ENCODE assay signal across 9 cellular contexts in the genomic region with DNA sequence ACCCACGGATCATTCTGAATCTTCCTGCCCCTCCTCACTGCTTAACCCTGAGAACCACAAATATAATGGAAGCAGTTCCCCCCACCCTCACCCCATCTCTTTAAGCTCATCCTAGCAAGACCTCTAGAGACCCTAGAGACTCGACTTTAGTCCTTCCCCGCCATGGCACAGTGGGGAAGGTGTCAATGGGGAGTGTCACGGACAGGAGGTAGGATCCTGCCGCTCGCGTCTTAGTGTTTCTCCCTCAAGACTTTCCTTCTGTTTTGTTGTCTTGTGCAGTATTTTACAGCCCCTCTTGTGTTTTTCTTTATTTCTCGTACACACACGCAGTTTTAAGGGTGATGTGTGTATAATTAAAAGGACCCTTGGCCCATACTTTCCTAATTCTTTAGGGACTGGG. TPM values are rescaled to one million over a fixed set of nuclear protein-coding genes. Genes with fewer than 3 reads are reported as not detected.
DNase-seq lines count a peak whose midpoint lies in the region; ATAC-seq and TF ChIP-seq lines count a peak whose summit lies in the region.
"Had no signal": no experiment of that assay in that cellular context is flagged by ENCODE, and none has a peak within 500 bp of the region (broad histone marks: within the 10 kb centered on the region; RNA-seq: fewer than 3 reads in every experiment).

No MANE protein-coding gene starts in this region.

- no peaks in the 10 kb centered on the region for H3F3A ChIP-seq in PC-3 (ENCODE audit: low read length, unreplicated experiment)

- H3K36me3 Mint-ChIP-seq in CD4-positive, alpha-beta T cell (ENCODE audit: low read depth) = peaks cover 75% of the 10 kb centered on the region
- H3K36me3 Mint-ChIP-seq in endothelial cell (ENCODE audit: low read depth, unreplicated experiment) = peaks cover 23% of the 10 kb centered on the region

- H3K4me1 ChIP-seq in PC-3 (ENCODE audit: insufficient read depth, low read length) = peaks cover 14% of the 10 kb centered on the region
- peaks cover 9% of the 10 kb centered on the region for H3K4me1 ChIP-seq in osteoblast (ENCODE audit: insufficient read depth, low read length)

- H3K79me2 ChIP-seq in PC-3 (ENCODE audit: low read length) (peaks cover 22% of the 10 kb centered on the region), osteoblast (ENCODE audit: insufficient read depth, low read length) (peaks cover 23% of the 10 kb centered on the region)

- no peak for TF ChIP-seq CTCF in CD4-positive, alpha-beta T cell (IDR thresholded peaks at IDR 0.05)
- TF ChIP-seq CTCF in PC-3 (conservative IDR thresholded peaks at IDR 0.05; ENCODE audit: low read depth, low read length) (no peak), endothelial cell (IDR thresholded peaks at IDR 0.05; ENCODE audit: unreplicated experiment) (no peak), osteoblast (IDR thresholded peaks at IDR 0.05; ENCODE audit: extremely low read depth, low read depth, low read length) (no peak)

- H3K27me3 ChIP-seq in CD4-positive, alpha-beta T cell (ENCODE audit: control insufficient read depth, insufficient read depth, low read length) = no peaks in the 10 kb centered on the region
- no peaks in the 10 kb centered on the region for H3K27me3 ChIP-seq in PC-3 (ENCODE audit: low read length)
- H3K27me3 ChIP-seq in osteoblast (ENCODE audit: insufficient read depth, low read length) = no peaks in the 10 kb centered on the region

- H3K4me2 ChIP-seq in PC-3 (ENCODE audit: low read length) (peak overlapping the region; percentile 95), osteoblast (ENCODE audit: insufficient read depth, low read length) (peak overlapping the region; percentile 86)

- POLR2A ChIA-PET in CD4-positive, alpha-beta T cell (lab: Charles Lee) = interaction anchor here (0.7 to 2.8 kb wide), 31 partner anchors 8 to 355 kb away, joined by 3 to 46 read pairs (median 6); partner anchors contain the start of genes ARHGEF2, GON4L, KHDC4 and SEMA4A
- POLR2A ChIA-PET in PC-3 (lab: Charles Lee; ENCODE audit: unreplicated experiment) = no interaction called here

- H4K20me1 ChIP-seq in PC-3 (ENCODE audit: low read length) (no peaks in the 10 kb centered on the region), osteoblast (ENCODE audit: insufficient read depth, low read length) (no peaks in the 10 kb centered on the region)

- H2AFZ ChIP-seq in PC-3 (ENCODE audit: low read length) (peak overlapping the region; percentile 88), osteoblast (ENCODE audit: low read length) (peak overlapping the region; percentile 66)

- H3K36me3 ChIP-seq in PC-3 (ENCODE audit: low read depth, low read length) (peaks cover 19% of the 10 kb centered on the region), osteoblast (ENCODE audit: insufficient read depth, low read length) (peaks cover 27% of the 10 kb centered on the region)

- no peak for ATAC-seq in CD4-positive, alpha-beta T cell (ENCODE audit: poor library complexity)
- ATAC-seq in PC-3 (no peak), left lobe of liver (no peak)

- H3K4me3 ChIP-seq in PC-3 (ENCODE audit: low read length) (peak overlapping the region; percentile 84), osteoblast (ENCODE audit: insufficient read depth, low read length) (peak overlapping the region; percentile 92)

- intact Hi-C loops in CD4-positive, alpha-beta T cell (cut with DNase I, micrococcal nuclease) = loop anchor here (1.0 to 10.0 kb wide), 3 partner anchors 19 to 533 kb away; partner anchors contain the start of genes CCT3 (in 1 of the 2), MRPL24 (in 1 of the 2) and TSACC (in 1 of the 2)
- intact Hi-C loops in PC-3 (cut with micrococcal nuclease) = no loop called here

- CTCF ChIA-PET in CD4-positive, alpha-beta T cell (lab: Charles Lee) = interaction anchor here (4.5 kb wide), 1 partner anchor 12 kb away, joined by 45 read pairs; no protein-coding TSS in a partner anchor
- CTCF ChIA-PET in PC-3 (lab: Charles Lee) = interaction anchor here (1.0 to 1.1 kb wide), 2 partner anchors 66 to 82 kb away, joined by 3 to 13 read pairs; no protein-coding TSS in a partner anchor

- H3K9me2 ChIP-seq in PC-3 (replicated peaks; ENCODE audit: low read length) = no peaks in the 10 kb centered on the region

- no peaks in the 10 kb centered on the region for H3K9me3 ChIP-seq in CD4-positive, alpha-beta T cell (ENCODE audit: control insufficient read depth, low read length)
- H3K9me3 ChIP-seq in PC-3 (ENCODE audit: low read length) (no peaks in the 10 kb centered on the region), osteoblast (ENCODE audit: low read depth, low read length) (no peaks in the 10 kb centered on the region)

- H3K27ac ChIP-seq in CD4-positive, alpha-beta T cell (ENCODE audit: low read depth, low read length) = peak overlapping the region; percentile 90
- peak overlapping the region; percentile 85 for H3K27ac ChIP-seq in PC-3 (ENCODE audit: low read length)
- peak overlapping the region; percentile 100 for H3K27ac ChIP-seq in osteoblast (ENCODE audit: low read depth, low read length)

- peak overlapping the region; percentile 99 for H3K27ac Mint-ChIP-seq in CD4-positive, alpha-beta T cell
- H3K27ac Mint-ChIP-seq in endothelial cell (ENCODE audit: unreplicated experiment) = peak overlapping the region; percentile 98

- H3K9me3 Mint-ChIP-seq in CD4-positive, alpha-beta T cell = no peaks in the 10 kb centered on the region
- no peaks in the 10 kb centered on the region for H3K9me3 Mint-ChIP-seq in endothelial cell (ENCODE audit: unreplicated experiment)

- BruUV-seq in PC-3 (replicated peaks; lab: Mats Ljungman, UMichigan) = no TSS peak

- DNase-seq in CD4-positive, alpha-beta T cell = no peak
- no peak for DNase-seq in PC-3
- DNase-seq in endothelial cell (ENCODE audit: low spot score) = no peak
- no peak for DNase-seq in osteoblast (ENCODE audit: insufficient read length, low spot score, missing footprints)
- DNase-seq in hypothalamus (lab: John Stamatoyannopoulos, UW) = no peak
- no peak for DNase-seq in iPS-NIHi11 (ENCODE audit: low spot score)
- DNase-seq in NCI-H526 treated with DMSO at 0.1 percent for 48 hours (lab: John Stamatoyannopoulos, UW) = no peak
- no peak for DNase-seq in left lobe of liver (ENCODE audit: low spot score)

- H3K4me3 Mint-ChIP-seq in CD4-positive, alpha-beta T cell = peak overlapping the region; percentile 98
- peak overlapping the region; percentile 95 for H3K4me3 Mint-ChIP-seq in endothelial cell (ENCODE audit: unreplicated experiment)

- no peaks in the 10 kb centered on the region for H3K27me3 Mint-ChIP-seq in CD4-positive, alpha-beta T cell
- H3K27me3 Mint-ChIP-seq in endothelial cell (ENCODE audit: unreplicated experiment) = peaks cover 10% of the 10 kb centered on the region

- H3K4me1 Mint-ChIP-seq in CD4-positive, alpha-beta T cell (ENCODE audit: low read depth) = peaks cover 28% of the 10 kb centered on the region
- H3K4me1 Mint-ChIP-seq in endothelial cell (ENCODE audit: unreplicated experiment) = peaks cover 9% of the 10 kb centered on the region

- H3K9ac ChIP-seq in PC-3 (ENCODE audit: low read length) = peak overlapping the region; percentile 93

RNA-seq across cellular contexts. Expression of gene PMF1, which starts 0.7 kb away (rescaled TPM):
- total RNA-seq in CD4-positive, alpha-beta T cell = 10 to 100 TPM; 58.0 to 61.2 TPM
- total RNA-seq in PC-3 (2014; rRNA removed) (131 and 163 TPM in 2 replicates), endothelial cell (ENCODE audit: unreplicated experiment) (51.4 TPM), osteoblast (31.2 and 34.0 TPM in 2 replicates), left lobe of liver (26.6 TPM)

RNA-seq across cellular contexts. Expression of gene SLC25A44, which starts 18.2 kb away (rescaled TPM):
- 10 to 100 TPM; 11.6 to 13.0 TPM for total RNA-seq in CD4-positive, alpha-beta T cell
- total RNA-seq in PC-3 (2014; rRNA removed) = 28.1 and 33.1 TPM in 2 replicates
- total RNA-seq in endothelial cell (ENCODE audit: unreplicated experiment) = 22.0 TPM
- total RNA-seq in osteoblast = 15.0 and 15.2 TPM in 2 replicates
- 25.4 TPM for total RNA-seq in left lobe of liver

RNA-seq across cellular contexts. Expression of gene BGLAP, which starts 29.9 kb away (rescaled TPM):
- total RNA-seq in CD4-positive, alpha-beta T cell = 1 to 10 TPM; 1.9 to 2.6 TPM
- total RNA-seq in PC-3 (2014; rRNA removed) (0.35 and 2.5 TPM in 2 replicates), endothelial cell (ENCODE audit: unreplicated experiment) (1.2 TPM), osteoblast (1.5 and 2.2 TPM in 2 replicates), left lobe of liver (1.8 TPM)
- total RNA-seq: M059J had no signal

RNA-seq across cellular contexts. Expression of gene PAQR6, which starts 35.7 kb away (rescaled TPM):
- 1 to 10 TPM; 3.4 to 3.6 TPM for total RNA-seq in CD4-positive, alpha-beta T cell
- total RNA-seq in PC-3 (2014; rRNA removed) = 6.6 and 7.2 TPM in 2 replicates
- total RNA-seq in endothelial cell (ENCODE audit: unreplicated experiment) = 8.4 TPM
- total RNA-seq in osteoblast = 0.36 and 0.59 TPM in 2 replicates
- total RNA-seq in left lobe of liver = 3.3 TPM

RNA-seq across cellular contexts. Expression of gene SEMA4A, which starts 58.7 kb away (rescaled TPM):
- 10 to 100 TPM in 1 of 2 experiments, 1 to 10 TPM in 1; 9.4 to 10.1 TPM for total RNA-seq in CD4-positive, alpha-beta T cell
- total RNA-seq in PC-3 (2014; rRNA removed) (5.8 and 13.1 TPM in 2 replicates), endothelial cell (ENCODE audit: unreplicated experiment) (2.2 TPM), osteoblast (1.5 and 1.8 TPM in 2 replicates), left lobe of liver (0.88 TPM)
